In the genomic region with DNA sequence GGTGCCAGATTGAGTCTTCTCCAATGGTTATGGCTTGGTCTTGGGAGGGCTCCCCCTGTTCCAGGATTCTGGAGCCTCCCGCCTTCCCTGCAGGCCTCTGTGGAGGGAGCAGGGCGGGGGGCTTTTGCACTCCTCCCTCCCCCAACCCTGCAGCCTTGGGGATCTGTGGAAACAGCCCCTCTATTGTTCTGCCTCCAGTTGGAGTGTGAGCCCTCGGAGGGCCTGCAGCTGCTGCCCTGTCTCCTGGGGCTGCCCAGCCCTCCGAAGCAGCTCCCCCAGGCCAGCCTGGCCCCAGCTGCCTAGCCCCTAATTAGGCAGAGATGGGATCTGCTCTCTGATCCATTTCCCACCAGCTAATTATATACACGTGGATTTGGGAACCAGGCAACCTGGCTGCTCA, we compare ENCODE assay signal across 28 cellular contexts. TPM values are rescaled to one million over a fixed set of nuclear protein-coding genes. Genes with fewer than 3 reads are reported as not detected.
A peak's percentile ranks its signal among the peaks of the same experiment; 100 is the strongest.
DNase-seq lines count a peak whose midpoint lies in the region; ATAC-seq and TF ChIP-seq lines count a peak whose summit lies in the region.
"Had no signal": no experiment of that assay in that cellular context is flagged by ENCODE, and none has a peak within 500 bp of the region (broad histone marks: within the 10 kb centered on the region; RNA-seq: fewer than 3 reads in every experiment).

No MANE protein-coding gene starts in this region.

- TF ChIP-seq CTCF in endodermal cell (conservative IDR thresholded peaks at IDR 0.05), result no peak

- H3K27me3 Mint-ChIP-seq in activated naive CD4-positive, alpha-beta T cell treated with anti-CD3 and anti-CD28 coated beads, Interleukin-2, amount 10 ng/mL, durations not matched to agents 7 days and 5 days, result no peaks in the 10 kb centered on the region
- H3K27me3 Mint-ChIP-seq in endodermal cell (ENCODE audit: insufficient read depth), result peaks cover 31% of the 10 kb centered on the region
- H3K27me3 Mint-ChIP-seq: activated CD4-positive, alpha-beta T cell treated with anti-CD3 and anti-CD28 coated beads, Interleukin-2, amount 10 ng/mL, durations not matched to agents 24 days and 14 days; activated CD8-positive, alpha-beta memory T cell treated with anti-CD3 and anti-CD28 coated beads, Interleukin-2, amount 10 ng/mL, durations not matched to agents 7 days and 5 days had no signal

- H3K9ac ChIP-seq in endodermal cell (ENCODE audit: extremely low read depth, low read length, poor library complexity, severe bottlenecking), result no peak overlapping the region
- H3K9ac ChIP-seq: GM23248 had no signal

- peak overlapping the region; percentile 96 for H3K27ac Mint-ChIP-seq in activated naive CD4-positive, alpha-beta T cell treated with anti-CD3 and anti-CD28 coated beads, Interleukin-2, amount 10 ng/mL, durations not matched to agents 7 days and 5 days
- H3K27ac Mint-ChIP-seq in activated naive CD4-positive, alpha-beta T cell treated with anti-CD3 and anti-CD28 coated beads, Interleukin-2, amount 50 U/mL, for 72 hours, result peak overlapping the region in 1 of 2 donors; percentile 86
- H3K27ac Mint-ChIP-seq in endodermal cell, result no peak overlapping the region
- H3K27ac Mint-ChIP-seq: activated CD4-positive, alpha-beta T cell treated with anti-CD3 and anti-CD28 coated beads, Interleukin-2, amount 10 ng/mL, durations not matched to agents 24 days and 14 days had no signal

- H3K27ac ChIP-seq in endodermal cell (ENCODE audit: low read depth, low read length), result peak overlapping the region; percentile 80
- H3K27ac ChIP-seq: breast epithelium, epithelial cell of prostate, GM23248, lower lobe of right lung, right lobe of liver, suprapubic skin, upper lobe of right lung had no signal

- H3K4me1 ChIP-seq in endodermal cell (ENCODE audit: control insufficient read depth, insufficient read depth, low read length), result peaks cover 2% of the 10 kb centered on the region

- peaks cover 10% of the 10 kb centered on the region for H3K9me3 Mint-ChIP-seq in activated naive CD4-positive, alpha-beta T cell treated with anti-CD3 and anti-CD28 coated beads, Interleukin-2, amount 10 ng/mL, durations not matched to agents 7 days and 5 days
- H3K9me3 Mint-ChIP-seq in activated naive CD4-positive, alpha-beta T cell treated with anti-CD3 and anti-CD28 coated beads, Interleukin-2, amount 50 U/mL, for 72 hours, result peaks cover 0 to 3% of the 10 kb centered on the region in 2 donors
- H3K9me3 Mint-ChIP-seq in endodermal cell, result no peaks in the 10 kb centered on the region
- H3K9me3 Mint-ChIP-seq: activated naive CD4-positive, alpha-beta T cell treated with anti-CD3 and anti-CD28 coated beads for 36 hours had no signal

- peak overlapping the region; percentile 97 for H3K4me3 Mint-ChIP-seq in activated naive CD4-positive, alpha-beta T cell treated with anti-CD3 and anti-CD28 coated beads, Interleukin-2, amount 10 ng/mL, durations not matched to agents 7 days and 5 days
- H3K4me3 Mint-ChIP-seq in endodermal cell, result no peak overlapping the region
- H3K4me3 Mint-ChIP-seq: activated naive CD4-positive, alpha-beta T cell treated with anti-CD3 and anti-CD28 coated beads for 36 hours had no signal

- H3K36me3 ChIP-seq in endodermal cell (ENCODE audit: control insufficient read depth, insufficient read depth, low read length), result no peaks in the 10 kb centered on the region
- H3K36me3 ChIP-seq: breast epithelium, right lobe of liver, suprapubic skin, upper lobe of right lung had no signal

- H3K4me1 Mint-ChIP-seq in activated naive CD4-positive, alpha-beta T cell treated with anti-CD3 and anti-CD28 coated beads, Interleukin-2, amount 10 ng/mL, durations not matched to agents 7 days and 5 days, result peaks cover 82% of the 10 kb centered on the region
- peaks cover 3% of the 10 kb centered on the region for H3K4me1 Mint-ChIP-seq in endodermal cell

- DNase-seq in activated naive CD4-positive, alpha-beta T cell treated with anti-CD3 and anti-CD28 coated beads, Interleukin-2, amount 10 ng/mL, durations not matched to agents 7 days and 5 days, result no peak
- DNase-seq in activated naive CD4-positive, alpha-beta T cell treated with anti-CD3 and anti-CD28 coated beads, Interleukin-2, amount 50 U/mL, for 72 hours (ENCODE audit: low spot score in 2 of 2), result no peak
- DNase-seq in NCI-H69 (lab: John Stamatoyannopoulos, UW) (peak; percentile 87), endodermal cell (no peak), left lobe of liver (ENCODE audit: low spot score) (no peak), midbrain (lab: John Stamatoyannopoulos, UW) (no peak)
- DNase-seq: activated CD4-positive, alpha-beta T cell treated with anti-CD3 and anti-CD28 coated beads, Interleukin-2, amount 10 ng/mL, durations not matched to agents 24 days and 14 days; activated CD8-positive, alpha-beta memory T cell treated with anti-CD3 and anti-CD28 coated beads, Interleukin-2, amount 10 ng/mL, durations not matched to agents 7 days and 5 days; activated naive CD4-positive, alpha-beta T cell treated with anti-CD3 and anti-CD28 coated beads for 36 hours; activated T-cell treated with anti-CD3 and anti-CD28 coated beads, Interleukin-2, amount 50 U/mL, for 48 hours; amygdala; GM23248; Kasumi-1; lower lobe of right lung; NCI-H1694; NCI-H774; OCI-M1; right lobe of liver; stimulated activated CD4-positive, alpha-beta T cell treated with anti-CD3 and anti-CD28 coated beads, Interleukin-12 subunit alpha, Interleukin-12 subunit beta, amount 100 ng/mL, for 4 hours; stimulated activated CD4-positive, alpha-beta T cell treated with anti-CD3 and anti-CD28 coated beads, Interleukin-4, amount 100 ng/mL, for 1 hour; T-helper 9 cell; upper lobe of right lung had no signal

- H3K36me3 Mint-ChIP-seq in activated naive CD4-positive, alpha-beta T cell treated with anti-CD3 and anti-CD28 coated beads, Interleukin-2, amount 10 ng/mL, durations not matched to agents 7 days and 5 days, result peaks cover 63% of the 10 kb centered on the region
- H3K36me3 Mint-ChIP-seq in activated naive CD4-positive, alpha-beta T cell treated with anti-CD3 and anti-CD28 coated beads, Interleukin-2, amount 50 U/mL, for 72 hours, result peaks cover 0 to 25% of the 10 kb centered on the region in 2 donors
- H3K36me3 Mint-ChIP-seq in endodermal cell (ENCODE audit: low read depth), result peaks cover 2% of the 10 kb centered on the region

- H3K4me3 ChIP-seq in endodermal cell (ENCODE audit: low read length), result no peak overlapping the region
- H3K4me3 ChIP-seq: breast epithelium, GM23248, lower lobe of right lung, right lobe of liver, suprapubic skin, upper lobe of right lung had no signal

- WGBS in endodermal cell (ENCODE audit: insufficient coverage in 1 of 2, insufficient read length in 1 of 2), 2 experiments, result 76% methylated on average over 5 of the region's 5 CpGs; no CpG with 5 or more reads in 1 of the 2 experiments

- CTCF ChIA-PET in activated naive CD4-positive, alpha-beta T cell treated with anti-CD3 and anti-CD28 coated beads, Interleukin-2, amount 10 ng/mL, durations not matched to agents 7 days and 5 days (lab: Charles Lee), result no interaction called here

- H3K9me3 ChIP-seq in endodermal cell (ENCODE audit: control insufficient read depth, low read length), result no peaks in the 10 kb centered on the region
- H3K9me3 ChIP-seq: breast epithelium, lower lobe of right lung, right lobe of liver, suprapubic skin, upper lobe of right lung had no signal

- no peak for ATAC-seq in activated naive CD4-positive, alpha-beta T cell treated with anti-CD3 and anti-CD28 coated beads, Interleukin-2, amount 50 U/mL, for 72 hours
- ATAC-seq in left lobe of liver (no peak), GM21723 (IDR thresholded peaks at IDR 0.05; ENCODE audit: unreplicated experiment) (no peak), HG03354 (IDR thresholded peaks at IDR 0.05; ENCODE audit: poor library complexity, severe bottlenecking, unreplicated experiment) (no peak)
- ATAC-seq: activated CD8-positive, alpha-beta memory T cell treated with anti-CD3 and anti-CD28 coated beads, Interleukin-2, amount 10 ng/mL, durations not matched to agents 7 days and 5 days; HepG2; lower lobe of right lung; right lobe of liver; upper lobe of right lung had no signal

- peaks cover 16% of the 10 kb centered on the region for H3K27me3 ChIP-seq in endodermal cell (ENCODE audit: control insufficient read depth, insufficient read depth, low read length, poor library complexity, severe bottlenecking)
- H3K27me3 ChIP-seq: breast epithelium, right lobe of liver, suprapubic skin, upper lobe of right lung had no signal

RNA-seq across cellular contexts. Expression of a gene that starts 14.7 kb away (rescaled TPM):
- total RNA-seq in activated naive CD4-positive, alpha-beta T cell treated with anti-CD3 and anti-CD28 coated beads, Interleukin-2, amount 50 U/mL, for 72 hours, result 10 to 100 TPM; 12.0 to 25.7 TPM
- total RNA-seq in endodermal cell, result 10 to 100 TPM; 12.1 to 16.9 TPM
- 19.3 TPM for polyA plus RNA-seq in endodermal cell (2013, experiment 1 of 2)
- polyA plus RNA-seq in endodermal cell (2013, experiment 2 of 2), result 18.7 TPM
- total RNA-seq in left lobe of liver, result 1.7 TPM
